21 cellular contexts compared by ENCODE assay signal in genomic region chr2:74384051-74384450, GRCh38. TPM values are rescaled to one million over a fixed set of nuclear protein-coding genes. Genes with fewer than 3 reads are reported as not detected.
A peak's percentile ranks its signal among the peaks of the same experiment; 100 is the strongest.
DNase-seq lines count a peak whose midpoint lies in the region; ATAC-seq and TF ChIP-seq lines count a peak whose summit lies in the region.
"Had no signal": no experiment of that assay in that cellular context is flagged by ENCODE, and none has a peak within 500 bp of the region (broad histone marks: within the 10 kb centered on the region; RNA-seq: fewer than 3 reads in every experiment).

No MANE protein-coding gene starts in this region.

- intact Hi-C loops in ascending aorta (cut with DNase I) = no loop called here

- DNase-seq in EL (peak; percentile 41), ascending aorta (ENCODE audit: low spot score in 2 of 2) (peak in 1 of 2 donors; percentile 35), H4 (ENCODE audit: low spot score) (no peak)
- DNase-seq in effector CD4-positive, alpha-beta T cell = no peak
- DNase-seq in activated CD4-positive, CD25-positive, alpha-beta regulatory T cell treated with anti-CD3 and anti-CD28 coated beads, Interleukin-2, amount 50 U/mL, for 72 hours = no peak
- DNase-seq: activated CD4-positive, alpha-beta memory T cell treated with anti-CD3 and anti-CD28 coated beads for 36 hours; activated naive CD4-positive, alpha-beta T cell treated with Interleukin-2 at 50 U/mL for 16 hours; aorta; Calu3; foreskin keratinocyte; hippocampal formation; islet precursor cell; NCI-H1417 treated with DMSO at 0.1 percent for 48 hours; NCI-H2171; NCI-H524 treated with DMSO at 0.1 percent for 48 hours; nephron progenitor cell; stimulated activated CD4-positive, alpha-beta T cell treated with anti-CD3 and anti-CD28 coated beads, Interleukin-1b, Interleukin-23, amount 100 ng/mL, for 48 hours; stimulated activated naive CD4-positive, alpha-beta T cell had no signal

- H3K4me1 ChIP-seq in ascending aorta = peaks cover 15 to 48% of the 10 kb centered on the region in 2 donors
- peaks cover 0 to 99% (median 30%) of the 10 kb centered on the region in 3 donors for H3K4me1 ChIP-seq in gastroesophageal sphincter
- H3K4me1 ChIP-seq in skeletal muscle satellite cell (ENCODE audit: control insufficient read depth, insufficient read depth, low read length) = peaks cover 54% of the 10 kb centered on the region

- H3K4me2 ChIP-seq in skeletal muscle satellite cell (ENCODE audit: low read length) = peak overlapping the region; percentile 55

- TF ChIP-seq EP300 in gastroesophageal sphincter (IDR thresholded peaks at IDR 0.05) = no peak

- no peak for ATAC-seq in gastroesophageal sphincter
- ATAC-seq: foreskin keratinocyte, WTC11 had no signal

- TF ChIP-seq CTCF in ascending aorta (IDR thresholded peaks at IDR 0.05) = no peak
- TF ChIP-seq CTCF in gastroesophageal sphincter (IDR thresholded peaks at IDR 0.05) = no peak

- H3K4me3 ChIP-seq in ascending aorta (no peak overlapping the region), gastroesophageal sphincter (no peak overlapping the region), skeletal muscle satellite cell (ENCODE audit: low read length) (no peak overlapping the region)

- TF ChIP-seq POLR2A in gastroesophageal sphincter (IDR thresholded peaks at IDR 0.05) = no peak

- 11 to 49% methylated on average over 2 to 3 of the region's 3 CpGs for WGBS in gastroesophageal sphincter (ENCODE audit: low coverage in 1 of 2), 2 donors

- H3K36me3 ChIP-seq in ascending aorta = no peaks in the 10 kb centered on the region
- peaks cover 0 to 9% of the 10 kb centered on the region in 2 donors for H3K36me3 ChIP-seq in gastroesophageal sphincter
- peaks cover 10% of the 10 kb centered on the region for H3K36me3 ChIP-seq in skeletal muscle satellite cell (ENCODE audit: insufficient read depth, low read length)

- no peaks in the 10 kb centered on the region for H3K27me3 ChIP-seq in ascending aorta
- H3K27me3 ChIP-seq in gastroesophageal sphincter = no peaks in the 10 kb centered on the region
- no peaks in the 10 kb centered on the region for H3K27me3 ChIP-seq in skeletal muscle satellite cell (ENCODE audit: control insufficient read depth, insufficient read depth, low read length)
- H3K27me3 ChIP-seq: foreskin keratinocyte had no signal

- peak overlapping the region; percentile 15 for H3K9ac ChIP-seq in skeletal muscle satellite cell (ENCODE audit: low read depth, low read length)

- H3K27ac ChIP-seq in ascending aorta (peak overlapping the region; percentile 44 to 71), gastroesophageal sphincter (peak overlapping the region in 3 of 4 donors; percentile 66 to 69 (median 68))
- H3K27ac ChIP-seq: foreskin keratinocyte had no signal

- H3K9me3 ChIP-seq in ascending aorta = no peaks in the 10 kb centered on the region
- H3K9me3 ChIP-seq in gastroesophageal sphincter = no peaks in the 10 kb centered on the region
- H3K9me3 ChIP-seq in skeletal muscle satellite cell (replicated peaks; ENCODE audit: low read length) = no peaks in the 10 kb centered on the region

RNA-seq across cellular contexts. Expression of gene DCTN1, which starts 3.9 kb away (rescaled TPM):
- total RNA-seq in ascending aorta = 152 TPM
- 100 to 1,000 TPM; 132 to 197 (median 170) TPM for total RNA-seq in gastroesophageal sphincter
- total RNA-seq in skeletal muscle satellite cell (2012; rRNA removed) = 112 and 116 TPM in 2 replicates
- 55.1 and 67.2 TPM in 2 replicates for total RNA-seq in H4 (2014; rRNA removed; shearing (Covaris generic))

RNA-seq across cellular contexts. Expression of gene C2orf81, which starts 37.4 kb away (rescaled TPM):
- total RNA-seq in ascending aorta = 10.3 TPM
- total RNA-seq in gastroesophageal sphincter = 1 to 10 TPM in 3 of 4 donors, under 1 TPM in 1; 0.62 to 1.4 (median 1.2) TPM
- 1.3 TPM in 2 replicates for total RNA-seq in skeletal muscle satellite cell (2012; rRNA removed)
- 0.53 and 0.70 TPM in 2 replicates for total RNA-seq in H4 (2014; rRNA removed; shearing (Covaris generic))

RNA-seq across cellular contexts. Expression of gene WDR54, which starts 37.5 kb away (rescaled TPM):
- total RNA-seq in ascending aorta = 5.5 TPM
- total RNA-seq in gastroesophageal sphincter = 10 to 100 TPM in 1 of 4 donors, 1 to 10 TPM in 3; 4.2 to 12.4 (median 8.8) TPM
- 55.8 and 62.0 TPM in 2 replicates for total RNA-seq in skeletal muscle satellite cell (2012; rRNA removed)
- 32.6 and 43.4 TPM in 2 replicates for total RNA-seq in H4 (2014; rRNA removed; shearing (Covaris generic))

RNA-seq across cellular contexts. Expression of gene SLC4A5, which starts 40.8 kb away (rescaled TPM):
- 0.11 TPM for total RNA-seq in ascending aorta
- 1 to 10 TPM; 1.8 to 9.4 (median 5.0) TPM for total RNA-seq in gastroesophageal sphincter
- total RNA-seq in skeletal muscle satellite cell (2012; rRNA removed) = under 0.01 and 0.66 TPM in 2 replicates
- total RNA-seq in H4 (2014; rRNA removed; shearing (Covaris generic)) = 0.02 and 0.23 TPM in 2 replicates

RNA-seq across cellular contexts. Expression of gene RTKN, which starts 57.7 kb away (rescaled TPM):
- 9.5 TPM for total RNA-seq in ascending aorta
- total RNA-seq in gastroesophageal sphincter = 10 to 100 TPM; 10.9 to 17.3 (median 14.0) TPM
- total RNA-seq in skeletal muscle satellite cell (2012; rRNA removed) = 6.8 and 7.6 TPM in 2 replicates
- total RNA-seq in H4 (2014; rRNA removed; shearing (Covaris generic)) = 9.4 and 10.5 TPM in 2 replicates
